1 cellular context compared by ENCODE assay signal in the genomic region with DNA sequence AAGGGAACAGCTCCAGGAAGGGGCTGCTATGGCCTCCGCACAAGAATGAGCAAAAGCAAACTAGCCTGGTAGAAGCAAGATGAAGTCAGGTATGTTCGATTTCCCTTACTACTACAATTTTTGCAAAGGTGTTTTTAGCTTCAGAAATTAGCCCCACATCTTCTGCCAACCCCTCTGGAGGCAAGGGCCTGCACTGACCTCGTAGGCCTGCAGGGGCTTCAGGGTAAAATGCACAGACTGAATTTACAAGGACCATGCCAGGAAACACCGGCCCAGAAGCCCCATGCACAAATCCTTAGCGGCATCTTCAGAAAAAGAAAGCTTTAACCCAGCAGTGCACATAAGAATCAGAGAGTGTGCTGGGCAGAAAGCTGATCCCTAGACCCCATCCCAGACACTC.
TF ChIP-seq lines count a peak whose summit lies in the region.

No MANE protein-coding gene starts in this region.

TF ChIP-seq in WTC11, 78 proteins besides CTCF, POLR2A, EP300 and RAD21 (continued from another document):
- TF ChIP-seq, protein P1, sequence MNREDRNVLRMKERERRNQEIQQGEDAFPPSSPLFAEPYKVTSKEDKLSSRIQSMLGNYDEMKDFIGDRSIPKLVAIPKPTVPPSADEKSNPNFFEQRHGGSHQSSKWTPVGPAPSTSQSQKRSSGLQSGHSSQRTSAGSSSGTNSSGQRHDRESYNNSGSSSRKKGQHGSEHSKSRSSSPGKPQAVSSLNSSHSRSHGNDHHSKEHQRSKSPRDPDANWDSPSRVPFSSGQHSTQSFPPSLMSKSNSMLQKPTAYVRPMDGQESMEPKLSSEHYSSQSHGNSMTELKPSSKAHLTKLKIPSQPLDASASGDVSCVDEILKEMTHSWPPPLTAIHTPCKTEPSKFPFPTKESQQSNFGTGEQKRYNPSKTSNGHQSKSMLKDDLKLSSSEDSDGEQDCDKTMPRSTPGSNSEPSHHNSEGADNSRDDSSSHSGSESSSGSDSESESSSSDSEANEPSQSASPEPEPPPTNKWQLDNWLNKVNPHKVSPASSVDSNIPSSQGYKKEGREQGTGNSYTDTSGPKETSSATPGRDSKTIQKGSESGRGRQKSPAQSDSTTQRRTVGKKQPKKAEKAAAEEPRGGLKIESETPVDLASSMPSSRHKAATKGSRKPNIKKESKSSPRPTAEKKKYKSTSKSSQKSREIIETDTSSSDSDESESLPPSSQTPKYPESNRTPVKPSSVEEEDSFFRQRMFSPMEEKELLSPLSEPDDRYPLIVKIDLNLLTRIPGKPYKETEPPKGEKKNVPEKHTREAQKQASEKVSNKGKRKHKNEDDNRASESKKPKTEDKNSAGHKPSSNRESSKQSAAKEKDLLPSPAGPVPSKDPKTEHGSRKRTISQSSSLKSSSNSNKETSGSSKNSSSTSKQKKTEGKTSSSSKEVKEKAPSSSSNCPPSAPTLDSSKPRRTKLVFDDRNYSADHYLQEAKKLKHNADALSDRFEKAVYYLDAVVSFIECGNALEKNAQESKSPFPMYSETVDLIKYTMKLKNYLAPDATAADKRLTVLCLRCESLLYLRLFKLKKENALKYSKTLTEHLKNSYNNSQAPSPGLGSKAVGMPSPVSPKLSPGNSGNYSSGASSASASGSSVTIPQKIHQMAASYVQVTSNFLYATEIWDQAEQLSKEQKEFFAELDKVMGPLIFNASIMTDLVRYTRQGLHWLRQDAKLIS (CRISPR knock-in tag; IDR thresholded peaks at IDR 0.05; ENCODE audit: borderline replicate concordance): no peak
